In the genomic region with DNA sequence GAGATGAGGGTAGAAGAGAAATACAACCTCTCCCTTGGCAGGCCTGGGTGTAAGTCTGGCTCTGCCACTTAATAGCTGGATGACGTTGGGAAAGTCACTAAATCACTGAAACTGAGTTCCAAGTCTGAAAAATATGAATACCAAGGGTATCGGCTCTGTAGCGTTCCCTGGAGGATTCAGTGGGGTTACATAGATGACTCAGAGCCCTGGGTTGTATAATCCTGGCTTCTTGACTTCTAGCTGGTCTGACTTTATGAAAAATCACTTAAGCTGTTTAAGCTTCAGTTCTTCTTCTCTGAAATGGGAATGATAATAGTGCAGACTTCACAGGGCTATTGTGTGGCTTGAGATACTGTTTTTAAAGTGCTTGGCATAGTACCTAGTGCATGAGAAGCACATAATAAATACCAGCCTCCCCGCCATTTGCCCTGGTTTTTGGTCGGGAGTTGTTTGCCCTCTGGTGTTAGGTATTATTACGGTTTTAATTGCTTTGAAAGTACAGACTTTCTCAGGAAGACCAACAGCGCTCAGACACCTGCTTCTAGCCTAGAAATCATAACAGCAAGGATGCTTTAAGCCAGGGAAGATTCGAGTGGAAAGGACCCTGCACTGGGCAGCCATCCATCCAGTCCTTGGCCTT, we compare ENCODE assay signal across 9 cellular contexts. TPM values are rescaled to one million over a fixed set of nuclear protein-coding genes. Genes with fewer than 3 reads are reported as not detected.
A peak's percentile ranks its signal among the peaks of the same experiment; 100 is the strongest.
DNase-seq lines count a peak whose midpoint lies in the region; ATAC-seq and TF ChIP-seq lines count a peak whose summit lies in the region.
"Had no signal": no experiment of that assay in that cellular context is flagged by ENCODE, and none has a peak within 500 bp of the region (broad histone marks: within the 10 kb centered on the region; RNA-seq: fewer than 3 reads in every experiment).

No MANE protein-coding gene starts in this region.

- no peak overlapping the region for H3K4me3 ChIP-seq in epithelial cell of proximal tubule (ENCODE audit: low read depth, low read length)

- H3K27ac ChIP-seq in C4-2B, result no peak overlapping the region

- ATAC-seq in GM19023 (IDR thresholded peaks at IDR 0.05; ENCODE audit: unreplicated experiment) (peak; percentile 43), GM19397 (IDR thresholded peaks at IDR 0.05; ENCODE audit: unreplicated experiment) (no peak)

- TF ChIP-seq CTCF in C4-2B (conservative IDR thresholded peaks at IDR 0.05), result peak; percentile 8; the same call in 1 of the 2 replicates
- TF ChIP-seq CTCF in epithelial cell of proximal tubule (conservative IDR thresholded peaks at IDR 0.05; ENCODE audit: low read depth, low read length), result peak; percentile 27

- DNase-seq in NCI-H69 (lab: John Stamatoyannopoulos, UW), result peak; percentile 21
- DNase-seq in epithelial cell of proximal tubule (ENCODE audit: low read depth), result no peak
- DNase-seq in occipital lobe (lab: John Stamatoyannopoulos, UW), result no peak
- no peak for DNase-seq in NCI-H446 (lab: John Stamatoyannopoulos, UW)
- no peak for DNase-seq in DMS53 treated with DMSO at 0.1 percent for 48 hours (lab: John Stamatoyannopoulos, UW; ENCODE audit: unreplicated experiment)
- DNase-seq: NCI-H187 had no signal

RNA-seq across cellular contexts. Expression of a gene that starts 43.0 kb away (rescaled TPM):
- total RNA-seq in epithelial cell of proximal tubule (56.5 and 59.2 TPM in 2 replicates), occipital lobe (84.7 TPM)
